In the genomic region with DNA sequence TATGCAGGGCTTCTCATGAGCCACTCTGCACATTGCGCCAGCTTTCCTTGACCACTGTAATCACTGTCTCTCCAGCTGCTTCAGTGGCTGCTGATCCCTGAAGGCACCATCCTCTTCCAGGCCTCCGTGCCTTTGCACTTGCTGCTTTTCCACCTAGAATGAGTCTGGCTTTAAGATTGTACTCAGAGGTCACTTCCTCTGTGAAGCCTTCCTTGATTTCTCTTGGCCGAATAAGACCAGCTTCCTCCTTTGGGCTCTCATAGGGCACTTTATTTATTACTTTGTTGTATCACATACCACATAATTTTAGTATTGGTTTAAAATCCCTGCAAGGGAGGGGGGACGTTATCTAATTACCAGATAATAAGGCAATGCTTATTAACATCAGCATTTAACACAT, we compare ENCODE assay signal across 2 cellular contexts.
TF ChIP-seq lines count a peak whose summit lies in the region.

No MANE protein-coding gene starts in this region.

TF ChIP-seq in A549, 52 proteins besides CTCF, POLR2A, EP300 and RAD21:
- no peak for TF ChIP-seq ZNF302 (CRISPR knock-in tag; IDR thresholded peaks at IDR 0.05)
- TF ChIP-seq ZFP36 (IDR thresholded peaks at IDR 0.05; ENCODE audit: borderline replicate concordance, partially characterized antibody): peak; percentile 30

TF ChIP-seq in K562, 482 proteins besides CTCF, POLR2A, EP300 and RAD21:
- peak; percentile 95 for TF ChIP-seq ZFP36 (IDR thresholded peaks at IDR 0.05; ENCODE audit: low read depth, low read length, partially characterized antibody)
- TF ChIP-seq NFYB (IDR thresholded peaks at IDR 0.05; ENCODE audit: extremely low read depth, insufficient read length): no peak
